Comparison of ENCODE assay signal across 13 cellular contexts in the genomic region with DNA sequence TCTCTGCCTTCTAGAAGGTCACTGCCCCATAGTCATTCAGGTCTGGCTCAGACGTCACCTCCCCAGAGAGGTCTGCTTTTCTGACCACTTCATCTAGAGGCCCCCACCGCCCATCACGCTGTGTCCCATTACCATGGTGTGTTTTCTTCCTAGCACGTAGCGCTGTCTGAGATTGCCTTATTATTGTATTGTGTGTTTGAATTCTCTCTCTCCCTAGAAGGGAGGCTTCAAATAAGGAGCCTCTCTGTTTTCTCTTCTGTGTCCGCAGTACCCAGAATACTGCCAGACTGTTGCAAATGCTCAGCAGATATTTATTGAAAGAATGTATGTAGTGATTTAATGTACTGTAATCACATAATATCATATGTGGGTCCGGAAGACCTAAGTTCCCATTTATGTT. TPM values are rescaled to one million over a fixed set of nuclear protein-coding genes. Genes with fewer than 3 reads are reported as not detected.
"Had no signal": no experiment of that assay in that cellular context is flagged by ENCODE, and none has a peak within 500 bp of the region (broad histone marks: within the 10 kb centered on the region; RNA-seq: fewer than 3 reads in every experiment).

No MANE protein-coding gene starts in this region.

- H3K27ac Mint-ChIP-seq: activated CD4-positive, alpha-beta T cell treated with anti-CD3 and anti-CD28 coated beads for 36 hours; stimulated activated memory B cell treated with anti-CD40 and anti-IgM and Interleukin-4, amounts not matched to agents 10 μg/mL and 1 μg/mL and 100 μg/mL, for 72 hours; T-cell had no signal

- H3K27me3 Mint-ChIP-seq: activated CD4-positive, alpha-beta T cell treated with anti-CD3 and anti-CD28 coated beads for 36 hours; activated naive CD8-positive, alpha-beta T cell; stimulated activated memory B cell treated with anti-CD40 and anti-IgM and Interleukin-4, amounts not matched to agents 10 μg/mL and 1 μg/mL and 100 μg/mL, for 72 hours; T-cell had no signal

- H3K9ac ChIP-seq: parathyroid adenoma had no signal

- H2AFZ ChIP-seq: parathyroid adenoma had no signal

- H3K27me3 ChIP-seq: heart right ventricle, upper lobe of right lung had no signal

- H3K4me3 Mint-ChIP-seq: activated CD4-positive, alpha-beta T cell treated with anti-CD3 and anti-CD28 coated beads for 36 hours; activated naive CD8-positive, alpha-beta T cell; stimulated activated memory B cell treated with anti-CD40 and anti-IgM and Interleukin-4, amounts not matched to agents 10 μg/mL and 1 μg/mL and 100 μg/mL, for 72 hours; T-cell had no signal

- ATAC-seq: heart right ventricle; stimulated activated memory B cell treated with anti-CD40 and anti-IgM and Interleukin-4, amounts not matched to agents 10 μg/mL and 1 μg/mL and 100 μg/mL, for 72 hours; T-cell had no signal

- H3K27ac ChIP-seq: heart right ventricle, parathyroid adenoma, upper lobe of right lung, VCaP had no signal

- H3K9me3 Mint-ChIP-seq: stimulated activated memory B cell treated with anti-CD40 and anti-IgM and Interleukin-4, amounts not matched to agents 10 μg/mL and 1 μg/mL and 100 μg/mL, for 72 hours; T-cell had no signal

- H3K4me1 ChIP-seq: parathyroid adenoma had no signal

- H3K9me3 ChIP-seq: heart right ventricle, upper lobe of right lung had no signal

- H3K4me3 ChIP-seq: heart right ventricle, upper lobe of right lung had no signal

- DNase-seq: activated CD4-positive, alpha-beta T cell treated with anti-CD3 and anti-CD28 coated beads for 36 hours; activated effector memory CD4-positive, alpha-beta T cell treated with anti-CD3 and anti-CD28 coated beads, Interleukin-2, amount 50 U/mL, for 16 hours; foreskin melanocyte; heart right ventricle; small intestine; T-cell; upper lobe of right lung had no signal

- H3K79me2 ChIP-seq: parathyroid adenoma had no signal

RNA-seq across cellular contexts. Expression of gene MGAT3, which starts 47.2 kb away (rescaled TPM):
- total RNA-seq: myocyte had no signal
- polyA plus RNA-seq: keratinocyte had no signal
